In genomic region chr14:105317546-105317945, GRCh38 we compare ENCODE assay signal across 10 cellular contexts. TPM values are rescaled to one million over a fixed set of nuclear protein-coding genes. Genes with fewer than 3 reads are reported as not detected.
DNase-seq lines count a peak whose midpoint lies in the region; ATAC-seq and TF ChIP-seq lines count a peak whose summit lies in the region.
"Had no signal": no experiment of that assay in that cellular context is flagged by ENCODE, and none has a peak within 500 bp of the region (broad histone marks: within the 10 kb centered on the region; RNA-seq: fewer than 3 reads in every experiment).

No MANE protein-coding gene starts in this region.

- CTCF ChIA-PET in mammary epithelial cell (lab: Charles Lee; ENCODE audit: low non-redundant PET), result no interaction called here

- H3K27ac Mint-ChIP-seq in T-helper 17 cell, result peak overlapping the region; percentile 47
- H3K27ac Mint-ChIP-seq in stimulated activated naive B cell treated with anti-CD40 and anti-IgM and Interleukin-4, amounts not matched to agents 10 μg/mL and 1 μg/mL and 100 μg/mL, for 72 hours, result peak overlapping the region; percentile 52

- intact Hi-C loops in mammary epithelial cell (cut with micrococcal nuclease), result no loop called here

- in situ Hi-C loops in mammary epithelial cell (cut with MboI; ENCODE audit: low sequenced_read_pairs in 2 of 2), result no loop called here
- in situ Hi-C loops in HAP-1 (cut with MboI; ENCODE audit: low sequenced_read_pairs), result no loop called here
- in situ Hi-C loops in GM13976 (cut with MboI; ENCODE audit: low sequenced_read_pairs, unreplicated experiment), result no loop called here

- H3K4me1 ChIP-seq in mammary epithelial cell (ENCODE audit: insufficient read depth, low read length) (peaks cover 23% of the 10 kb centered on the region), HAP-1 (peaks cover 18% of the 10 kb centered on the region)

- no peak overlapping the region for H3K4me3 Mint-ChIP-seq in T-helper 17 cell
- H3K4me3 Mint-ChIP-seq in stimulated activated naive B cell treated with anti-CD40 and anti-IgM and Interleukin-4, amounts not matched to agents 10 μg/mL and 1 μg/mL and 100 μg/mL, for 72 hours, result peak overlapping the region; percentile 4 to 18

- peaks cover 1% of the 10 kb centered on the region for H3K36me3 Mint-ChIP-seq in T-helper 17 cell (ENCODE audit: low read depth)
- peaks cover 3 to 5% of the 10 kb centered on the region in 2 donors for H3K36me3 Mint-ChIP-seq in stimulated activated naive B cell treated with anti-CD40 and anti-IgM and Interleukin-4, amounts not matched to agents 10 μg/mL and 1 μg/mL and 100 μg/mL, for 72 hours

- no peak overlapping the region for H2AFZ ChIP-seq in mammary epithelial cell (ENCODE audit: low read depth, low read length)

- dilution Hi-C loops in mammary epithelial cell (cut with HindIII; ENCODE audit: low sequenced_read_pairs), result no loop called here

- H3K27me3 Mint-ChIP-seq in T-helper 17 cell, result no peaks in the 10 kb centered on the region
- no peaks in the 10 kb centered on the region for H3K27me3 Mint-ChIP-seq in stimulated activated naive B cell treated with anti-CD40 and anti-IgM and Interleukin-4, amounts not matched to agents 10 μg/mL and 1 μg/mL and 100 μg/mL, for 72 hours

- H3K4me2 ChIP-seq in mammary epithelial cell (ENCODE audit: insufficient read depth, low read depth, low read length), result no peak overlapping the region

- H3K36me3 ChIP-seq in mammary epithelial cell (ENCODE audit: insufficient read depth, low read length) (no peaks in the 10 kb centered on the region), HAP-1 (replicated peaks) (no peaks in the 10 kb centered on the region; the same call in 1 of the 2 replicates)

- H3K27ac ChIP-seq in mammary epithelial cell (ENCODE audit: insufficient read depth, low read depth, low read length), result no peak overlapping the region
- H3K27ac ChIP-seq: SK-N-MC had no signal

- no peaks in the 10 kb centered on the region for H4K20me1 ChIP-seq in mammary epithelial cell (ENCODE audit: insufficient read depth, low read length)

- H3K9me3 Mint-ChIP-seq in stimulated activated naive B cell treated with anti-CD40 and anti-IgM and Interleukin-4, amounts not matched to agents 10 μg/mL and 1 μg/mL and 100 μg/mL, for 72 hours, result no peaks in the 10 kb centered on the region

- peaks cover 17% of the 10 kb centered on the region for H3K4me1 Mint-ChIP-seq in T-helper 17 cell
- peaks cover 20 to 40% of the 10 kb centered on the region in 2 donors for H3K4me1 Mint-ChIP-seq in stimulated activated naive B cell treated with anti-CD40 and anti-IgM and Interleukin-4, amounts not matched to agents 10 μg/mL and 1 μg/mL and 100 μg/mL, for 72 hours

- DNase-seq in T-helper 17 cell (no peak), hepatic stellate cell (ENCODE audit: low spot score) (peak; percentile 86), mammary epithelial cell (no peak), HAP-1 (ENCODE audit: low spot score in 2 of 2) (no peak), GM13976 (ENCODE audit: low spot score) (no peak)
- no peak for DNase-seq in stimulated activated naive B cell treated with anti-CD40 and anti-IgM and Interleukin-4, amounts not matched to agents 10 μg/mL and 1 μg/mL and 100 μg/mL, for 72 hours
- DNase-seq: activated naive CD4-positive, alpha-beta T cell had no signal

- H3K79me2 ChIP-seq in mammary epithelial cell (ENCODE audit: insufficient read depth, low read length), result peaks cover 60% of the 10 kb centered on the region

- TF ChIP-seq CTCF in GM12873 (IDR thresholded peaks at IDR 0.05; ENCODE audit: insufficient read depth, low read depth, low read length, missing control alignments) (peak; percentile 14), mammary epithelial cell (conservative IDR thresholded peaks at IDR 0.05 in 1 of 2, IDR thresholded peaks at IDR 0.05 in 1 of 2; ENCODE audit: extremely low read depth in 1 of 2, insufficient read depth in 1 of 2, low read depth in 1 of 2, low read length in 2 of 2) (no peak), GM13976 (IDR thresholded peaks at IDR 0.05; ENCODE audit: borderline replicate concordance, control extremely low read depth, extremely low read depth, insufficient read depth, missing control alignments) (no peak)

- WGBS in mammary epithelial cell (ENCODE audit: low coverage, missing lambda C conversion rate), result 59% methylated on average over 6 of the region's 11 CpGs

- BruUV-seq in mammary epithelial cell (replicated peaks; lab: Mats Ljungman, UMichigan), result no TSS peak

- no peak overlapping the region for H3K9ac ChIP-seq in mammary epithelial cell (ENCODE audit: insufficient read depth, low read length)

- ATAC-seq in T-helper 17 cell, result no peak
- peak; percentile 27 to 35 for ATAC-seq in stimulated activated naive B cell treated with anti-CD40 and anti-IgM and Interleukin-4, amounts not matched to agents 10 μg/mL and 1 μg/mL and 100 μg/mL, for 72 hours (replicated peaks)

- H3K27me3 ChIP-seq in mammary epithelial cell (ENCODE audit: insufficient read depth, low read length) (no peaks in the 10 kb centered on the region), HAP-1 (ENCODE audit: low read depth) (no peaks in the 10 kb centered on the region)

- no peak overlapping the region for H3K4me3 ChIP-seq in mammary epithelial cell (replicated peaks in 1 of 3; ENCODE audit: insufficient read depth in 1 of 3, low read depth in 2 of 3, low read length in 3 of 3)
- no peak overlapping the region for H3K4me3 ChIP-seq in HAP-1
- H3K4me3 ChIP-seq: SK-N-MC, skin epidermis had no signal

- H3K9me3 ChIP-seq in T-helper 17 cell (ENCODE audit: control insufficient read depth, low read length, poor library complexity, severe bottlenecking) (no peaks in the 10 kb centered on the region), mammary epithelial cell (replicated peaks; ENCODE audit: insufficient read depth, low read length) (no peaks in the 10 kb centered on the region), HAP-1 (no peaks in the 10 kb centered on the region)

RNA-seq across cellular contexts. Expression of gene PACS2, which starts 3.0 kb away (rescaled TPM):
- total RNA-seq in T-helper 17 cell, result 10 to 100 TPM; 56.0 to 64.9 TPM
- 10 to 100 TPM; 42.7 to 55.3 TPM for total RNA-seq in mammary epithelial cell
- 28.5 TPM for polyA plus RNA-seq in mammary epithelial cell
- polyA minus RNA-seq in mammary epithelial cell, result 27.9 TPM

RNA-seq across cellular contexts. Expression of gene BRF1, which starts 16.7 kb away (rescaled TPM):
- total RNA-seq in T-helper 17 cell, result 10 to 100 TPM; 60.1 to 62.6 TPM
- total RNA-seq in mammary epithelial cell, result 10 to 100 TPM; 31.4 to 37.0 TPM
- polyA plus RNA-seq in mammary epithelial cell, result 11.3 TPM
- polyA minus RNA-seq in mammary epithelial cell, result 13.2 TPM
